ENCODE assay signal across 1 cellular context in genomic region chr21:44483288-44484237, GRCh38.
TF ChIP-seq lines count a peak whose summit lies in the region.

No MANE protein-coding gene starts in this region.

TF ChIP-seq in HepG2, 621 proteins besides CTCF, POLR2A, EP300 and RAD21 (continued from another document and continues in another):
- TF ChIP-seq ETV5 (CRISPR knock-in tag; IDR thresholded peaks at IDR 0.05; ENCODE audit: borderline replicate concordance), result peak; percentile 33; the same call in 1 of the 2 replicates
- TF ChIP-seq TOE1 (CRISPR knock-in tag; IDR thresholded peaks at IDR 0.05), result 0 out of 2 replicates have a peak, but pooled peaks have one; percentile 12
- TF ChIP-seq RBM22 (optimal IDR thresholded peaks at IDR 0.05; ENCODE audit: low read length), result peak; percentile 75
- peak; percentile 6; the same call in 1 of the 2 replicates for TF ChIP-seq FOXA3 (CRISPR knock-in tag; IDR thresholded peaks at IDR 0.05)
- TF ChIP-seq ZFAT (CRISPR knock-in tag; conservative IDR thresholded peaks at IDR 0.05), result no peak
- no peak; the same call in 1 of the 2 replicates for TF ChIP-seq ZNF44 (CRISPR knock-in tag; IDR thresholded peaks at IDR 0.05)
- TF ChIP-seq, protein P1, sequence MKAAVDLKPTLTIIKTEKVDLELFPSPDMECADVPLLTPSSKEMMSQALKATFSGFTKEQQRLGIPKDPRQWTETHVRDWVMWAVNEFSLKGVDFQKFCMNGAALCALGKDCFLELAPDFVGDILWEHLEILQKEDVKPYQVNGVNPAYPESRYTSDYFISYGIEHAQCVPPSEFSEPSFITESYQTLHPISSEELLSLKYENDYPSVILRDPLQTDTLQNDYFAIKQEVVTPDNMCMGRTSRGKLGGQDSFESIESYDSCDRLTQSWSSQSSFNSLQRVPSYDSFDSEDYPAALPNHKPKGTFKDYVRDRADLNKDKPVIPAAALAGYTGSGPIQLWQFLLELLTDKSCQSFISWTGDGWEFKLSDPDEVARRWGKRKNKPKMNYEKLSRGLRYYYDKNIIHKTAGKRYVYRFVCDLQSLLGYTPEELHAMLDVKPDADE (CRISPR knock-in tag; IDR thresholded peaks at IDR 0.05), result no peak
- no peak for TF ChIP-seq ZNF691 (CRISPR knock-in tag; IDR thresholded peaks at IDR 0.05; ENCODE audit: borderline replicate concordance, low read depth)
- no peak for TF ChIP-seq YY1 (IDR thresholded peaks at IDR 0.05; ENCODE audit: insufficient read depth, insufficient replicate concordance, low read depth, low read length)
- TF ChIP-seq ZC3H4 (CRISPR knock-in tag; IDR thresholded peaks at IDR 0.05; ENCODE audit: borderline replicate concordance), result peak; percentile 92
- no peak for TF ChIP-seq MTF1 (CRISPR knock-in tag; IDR thresholded peaks at IDR 0.05)
- TF ChIP-seq, protein P2, sequence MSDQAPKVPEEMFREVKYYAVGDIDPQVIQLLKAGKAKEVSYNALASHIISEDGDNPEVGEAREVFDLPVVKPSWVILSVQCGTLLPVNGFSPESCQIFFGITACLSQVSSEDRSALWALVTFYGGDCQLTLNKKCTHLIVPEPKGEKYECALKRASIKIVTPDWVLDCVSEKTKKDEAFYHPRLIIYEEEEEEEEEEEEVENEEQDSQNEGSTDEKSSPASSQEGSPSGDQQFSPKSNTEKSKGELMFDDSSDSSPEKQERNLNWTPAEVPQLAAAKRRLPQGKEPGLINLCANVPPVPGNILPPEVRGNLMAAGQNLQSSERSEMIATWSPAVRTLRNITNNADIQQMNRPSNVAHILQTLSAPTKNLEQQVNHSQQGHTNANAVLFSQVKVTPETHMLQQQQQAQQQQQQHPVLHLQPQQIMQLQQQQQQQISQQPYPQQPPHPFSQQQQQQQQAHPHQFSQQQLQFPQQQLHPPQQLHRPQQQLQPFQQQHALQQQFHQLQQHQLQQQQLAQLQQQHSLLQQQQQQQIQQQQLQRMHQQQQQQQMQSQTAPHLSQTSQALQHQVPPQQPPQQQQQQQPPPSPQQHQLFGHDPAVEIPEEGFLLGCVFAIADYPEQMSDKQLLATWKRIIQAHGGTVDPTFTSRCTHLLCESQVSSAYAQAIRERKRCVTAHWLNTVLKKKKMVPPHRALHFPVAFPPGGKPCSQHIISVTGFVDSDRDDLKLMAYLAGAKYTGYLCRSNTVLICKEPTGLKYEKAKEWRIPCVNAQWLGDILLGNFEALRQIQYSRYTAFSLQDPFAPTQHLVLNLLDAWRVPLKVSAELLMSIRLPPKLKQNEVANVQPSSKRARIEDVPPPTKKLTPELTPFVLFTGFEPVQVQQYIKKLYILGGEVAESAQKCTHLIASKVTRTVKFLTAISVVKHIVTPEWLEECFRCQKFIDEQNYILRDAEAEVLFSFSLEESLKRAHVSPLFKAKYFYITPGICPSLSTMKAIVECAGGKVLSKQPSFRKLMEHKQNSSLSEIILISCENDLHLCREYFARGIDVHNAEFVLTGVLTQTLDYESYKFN (CRISPR knock-in tag; conservative IDR thresholded peaks at IDR 0.05), result no peak
- TF ChIP-seq POLR2G (IDR thresholded peaks at IDR 0.05; ENCODE audit: low read depth, low read length), result peak; percentile 76
- TF ChIP-seq ZNF468 (CRISPR knock-in tag; IDR thresholded peaks at IDR 0.05), result 0 out of 2 replicates have a peak, but pooled peaks have one; percentile 71
- TF ChIP-seq, protein P3, sequence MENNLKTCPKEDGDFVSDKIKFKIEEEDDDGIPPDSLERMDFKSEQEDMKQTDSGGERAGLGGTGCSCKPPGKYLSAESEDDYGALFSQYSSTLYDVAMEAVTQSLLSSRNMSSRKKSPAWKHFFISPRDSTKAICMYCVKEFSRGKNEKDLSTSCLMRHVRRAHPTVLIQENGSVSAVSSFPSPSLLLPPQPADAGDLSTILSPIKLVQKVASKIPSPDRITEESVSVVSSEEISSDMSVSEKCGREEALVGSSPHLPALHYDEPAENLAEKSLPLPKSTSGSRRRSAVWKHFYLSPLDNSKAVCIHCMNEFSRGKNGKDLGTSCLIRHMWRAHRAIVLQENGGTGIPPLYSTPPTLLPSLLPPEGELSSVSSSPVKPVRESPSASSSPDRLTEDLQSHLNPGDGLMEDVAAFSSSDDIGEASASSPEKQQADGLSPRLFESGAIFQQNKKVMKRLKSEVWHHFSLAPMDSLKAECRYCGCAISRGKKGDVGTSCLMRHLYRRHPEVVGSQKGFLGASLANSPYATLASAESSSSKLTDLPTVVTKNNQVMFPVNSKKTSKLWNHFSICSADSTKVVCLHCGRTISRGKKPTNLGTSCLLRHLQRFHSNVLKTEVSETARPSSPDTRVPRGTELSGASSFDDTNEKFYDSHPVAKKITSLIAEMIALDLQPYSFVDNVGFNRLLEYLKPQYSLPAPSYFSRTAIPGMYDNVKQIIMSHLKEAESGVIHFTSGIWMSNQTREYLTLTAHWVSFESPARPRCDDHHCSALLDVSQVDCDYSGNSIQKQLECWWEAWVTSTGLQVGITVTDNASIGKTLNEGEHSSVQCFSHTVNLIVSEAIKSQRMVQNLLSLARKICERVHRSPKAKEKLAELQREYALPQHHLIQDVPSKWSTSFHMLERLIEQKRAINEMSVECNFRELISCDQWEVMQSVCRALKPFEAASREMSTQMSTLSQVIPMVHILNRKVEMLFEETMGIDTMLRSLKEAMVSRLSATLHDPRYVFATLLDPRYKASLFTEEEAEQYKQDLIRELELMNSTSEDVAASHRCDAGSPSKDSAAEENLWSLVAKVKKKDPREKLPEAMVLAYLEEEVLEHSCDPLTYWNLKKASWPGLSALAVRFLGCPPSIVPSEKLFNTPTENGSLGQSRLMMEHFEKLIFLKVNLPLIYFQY (CRISPR knock-in tag; IDR thresholded peaks at IDR 0.05; ENCODE audit: borderline replicate concordance), result no peak
- no peak for TF ChIP-seq PLRG1 (conservative IDR thresholded peaks at IDR 0.05)
- TF ChIP-seq ZNF232 (CRISPR knock-in tag; IDR thresholded peaks at IDR 0.05; ENCODE audit: borderline replicate concordance), result 0 out of 2 replicates have a peak, but pooled peaks have one; percentile 66
- TF ChIP-seq HNF4A (CRISPR knock-in tag; IDR thresholded peaks at IDR 0.05), result no peak
- TF ChIP-seq, protein P4, sequence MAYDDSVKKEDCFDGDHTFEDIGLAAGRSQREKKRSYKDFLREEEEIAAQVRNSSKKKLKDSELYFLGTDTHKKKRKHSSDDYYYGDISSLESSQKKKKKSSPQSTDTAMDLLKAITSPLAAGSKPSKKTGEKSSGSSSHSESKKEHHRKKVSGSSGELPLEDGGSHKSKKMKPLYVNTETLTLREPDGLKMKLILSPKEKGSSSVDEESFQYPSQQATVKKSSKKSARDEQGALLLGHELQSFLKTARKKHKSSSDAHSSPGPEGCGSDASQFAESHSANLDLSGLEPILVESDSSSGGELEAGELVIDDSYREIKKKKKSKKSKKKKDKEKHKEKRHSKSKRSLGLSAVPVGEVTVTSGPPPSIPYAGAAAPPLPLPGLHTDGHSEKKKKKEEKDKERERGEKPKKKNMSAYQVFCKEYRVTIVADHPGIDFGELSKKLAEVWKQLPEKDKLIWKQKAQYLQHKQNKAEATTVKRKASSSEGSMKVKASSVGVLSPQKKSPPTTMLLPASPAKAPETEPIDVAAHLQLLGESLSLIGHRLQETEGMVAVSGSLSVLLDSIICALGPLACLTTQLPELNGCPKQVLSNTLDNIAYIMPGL (CRISPR knock-in tag; IDR thresholded peaks at IDR 0.05; ENCODE audit: borderline replicate concordance in 1 of 2, low read depth in 1 of 2), result 0 out of 4 replicates have a peak, but pooled peaks of 1 of the 2 experiments have one; percentile 19
- peak; percentile 66; the same call in 1 of the 2 replicates for TF ChIP-seq KDM5B (CRISPR knock-in tag; IDR thresholded peaks at IDR 0.05; ENCODE audit: borderline replicate concordance)
- TF ChIP-seq CREM (IDR thresholded peaks at IDR 0.05), result peak; percentile 49
- no peak for TF ChIP-seq CREM (CRISPR knock-in tag; IDR thresholded peaks at IDR 0.05)
- no peak for TF ChIP-seq NFAT5 (CRISPR knock-in tag; IDR thresholded peaks at IDR 0.05)
- no peak for TF ChIP-seq ZNF12 (CRISPR knock-in tag; IDR thresholded peaks at IDR 0.05)
- TF ChIP-seq ZNF883 (CRISPR knock-in tag; IDR thresholded peaks at IDR 0.05; ENCODE audit: not compliant biosample characterization), result peak; percentile 34
- TF ChIP-seq ZNF280D (CRISPR knock-in tag; IDR thresholded peaks at IDR 0.05), result peak; percentile 80; the same call in 1 of the 2 replicates
- TF ChIP-seq ZNF766 (CRISPR knock-in tag; IDR thresholded peaks at IDR 0.05; ENCODE audit: borderline replicate concordance), result no peak
- TF ChIP-seq, protein P5, sequence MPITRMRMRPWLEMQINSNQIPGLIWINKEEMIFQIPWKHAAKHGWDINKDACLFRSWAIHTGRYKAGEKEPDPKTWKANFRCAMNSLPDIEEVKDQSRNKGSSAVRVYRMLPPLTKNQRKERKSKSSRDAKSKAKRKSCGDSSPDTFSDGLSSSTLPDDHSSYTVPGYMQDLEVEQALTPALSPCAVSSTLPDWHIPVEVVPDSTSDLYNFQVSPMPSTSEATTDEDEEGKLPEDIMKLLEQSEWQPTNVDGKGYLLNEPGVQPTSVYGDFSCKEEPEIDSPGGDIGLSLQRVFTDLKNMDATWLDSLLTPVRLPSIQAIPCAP (CRISPR knock-in tag; IDR thresholded peaks at IDR 0.05; ENCODE audit: low read depth), result no peak
- 0 out of 2 replicates have a peak, but pooled peaks have one; percentile 20 for TF ChIP-seq IRF2 (CRISPR knock-in tag; IDR thresholded peaks at IDR 0.05)
- no peak for TF ChIP-seq KDM6A (CRISPR knock-in tag; IDR thresholded peaks at IDR 0.05; ENCODE audit: low read depth)
- TF ChIP-seq, protein P6, sequence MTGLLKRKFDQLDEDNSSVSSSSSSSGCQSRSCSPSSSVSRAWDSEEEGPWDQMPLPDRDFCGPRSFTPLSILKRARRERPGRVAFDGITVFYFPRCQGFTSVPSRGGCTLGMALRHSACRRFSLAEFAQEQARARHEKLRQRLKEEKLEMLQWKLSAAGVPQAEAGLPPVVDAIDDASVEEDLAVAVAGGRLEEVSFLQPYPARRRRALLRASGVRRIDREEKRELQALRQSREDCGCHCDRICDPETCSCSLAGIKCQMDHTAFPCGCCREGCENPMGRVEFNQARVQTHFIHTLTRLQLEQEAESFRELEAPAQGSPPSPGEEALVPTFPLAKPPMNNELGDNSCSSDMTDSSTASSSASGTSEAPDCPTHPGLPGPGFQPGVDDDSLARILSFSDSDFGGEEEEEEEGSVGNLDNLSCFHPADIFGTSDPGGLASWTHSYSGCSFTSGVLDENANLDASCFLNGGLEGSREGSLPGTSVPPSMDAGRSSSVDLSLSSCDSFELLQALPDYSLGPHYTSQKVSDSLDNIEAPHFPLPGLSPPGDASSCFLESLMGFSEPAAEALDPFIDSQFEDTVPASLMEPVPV (CRISPR knock-in tag; IDR thresholded peaks at IDR 0.05), result 0 out of 2 replicates have a peak, but pooled peaks have one; percentile 17
- no peak for TF ChIP-seq ZNF484 (CRISPR knock-in tag; IDR thresholded peaks at IDR 0.05; ENCODE audit: borderline replicate concordance, low read depth)
